In the genomic region with DNA sequence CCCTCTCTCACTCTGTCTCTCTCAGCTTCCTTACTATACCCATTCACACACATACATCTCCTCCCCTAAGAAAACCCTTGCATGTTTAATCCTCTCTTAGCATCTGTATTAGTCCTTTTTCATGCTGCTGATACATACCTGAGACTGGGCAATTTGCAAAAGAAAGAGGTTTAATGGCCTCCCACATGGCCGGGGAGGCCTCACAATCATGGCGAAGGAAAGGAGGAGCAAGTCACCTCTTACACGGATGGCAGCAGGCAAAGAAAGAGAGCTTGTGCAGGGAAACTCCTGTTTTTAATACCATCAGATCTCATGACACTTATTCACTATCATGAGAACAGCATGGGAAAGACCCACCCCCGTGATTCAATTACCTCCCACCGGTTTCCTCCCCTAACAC, we compare ENCODE assay signal across 23 cellular contexts.
DNase-seq lines count a peak whose midpoint lies in the region; ATAC-seq, FAIRE-seq and TF ChIP-seq lines count a peak whose summit lies in the region.
"Had no signal": no experiment of that assay in that cellular context is flagged by ENCODE, and none has a peak within 500 bp of the region (broad histone marks: within the 10 kb centered on the region; RNA-seq: fewer than 3 reads in every experiment).

No MANE protein-coding gene starts in this region.

- H3K9me1 ChIP-seq in K562 (ENCODE audit: control insufficient read depth, insufficient read depth, low read length) = no peaks in the 10 kb centered on the region

- H3K4me2 ChIP-seq in H9 (ENCODE audit: insufficient read depth, insufficient read length, low read length) (no peak overlapping the region), K562 (ENCODE audit: insufficient read depth, low read length) (no peak overlapping the region)
- H3K4me2 ChIP-seq: A549; BLaER1 treated with 17β-estradiol and CSF1 and Interleukin-3, amounts not matched to agents 10 nM and 100 nM had no signal

- H3K4me3 ChIP-seq in K562 = no peak overlapping the region
- H3K4me3 ChIP-seq: A549; BLaER1 treated with 17β-estradiol and CSF1 and Interleukin-3, amounts not matched to agents 10 nM and 100 nM; GM12878 had no signal

- no peaks in the 10 kb centered on the region; the same call in 1 of the 2 replicates for H3K27me3 Mint-ChIP-seq in H9 (ENCODE audit: low read depth)
- H3K27me3 Mint-ChIP-seq in endothelial cell (ENCODE audit: unreplicated experiment) = peaks cover 6% of the 10 kb centered on the region
- peaks cover 13% of the 10 kb centered on the region for H3K27me3 Mint-ChIP-seq in activated T-helper 17 cell treated with anti-CD3 and anti-CD28 coated beads, Interleukin-2, amount 50 U/mL, for 72 hours
- H3K27me3 Mint-ChIP-seq: B cell; CD4-positive, alpha-beta T cell had no signal

- CTCF ChIA-PET in K562 (lab: Yijun Ruan, JAX; ENCODE audit: low intra/inter-chr PET ratio) = no interaction called here

- H4K5ac ChIP-seq in H9 (ENCODE audit: insufficient read length, low read depth, low read length) = no peak overlapping the region

- no peak overlapping the region for H3K23ac ChIP-seq in H9 (ENCODE audit: insufficient read length, low read depth, low read length)

- no peak overlapping the region for H3K9ac ChIP-seq in H9 (ENCODE audit: extremely low read depth, insufficient read length, low read length)
- H3K9ac ChIP-seq in K562 (ENCODE audit: insufficient read depth in 1 of 2, low read depth in 2 of 2, low read length in 2 of 2) = no peak overlapping the region
- H3K9ac ChIP-seq: BLaER1 treated with 17β-estradiol and CSF1 and Interleukin-3, amounts not matched to agents 10 nM and 100 nM had no signal

- no TSS peak for BruUV-seq in K562 (replicated peaks; lab: Mats Ljungman, UMichigan)

- H3K9me3 Mint-ChIP-seq in H9 (peaks cover 32 to 34% of the 10 kb centered on the region in 2 experiments), endothelial cell (ENCODE audit: unreplicated experiment) (peaks cover 9% of the 10 kb centered on the region)
- H3K9me3 Mint-ChIP-seq in activated T-helper 17 cell treated with anti-CD3 and anti-CD28 coated beads, Interleukin-2, amount 50 U/mL, for 72 hours = peaks cover 24% of the 10 kb centered on the region
- H3K9me3 Mint-ChIP-seq: CD4-positive, alpha-beta T cell; CD8-positive, alpha-beta T cell had no signal

- H3K4me1 Mint-ChIP-seq in H9 (peaks cover 3 to 4% of the 10 kb centered on the region in 2 experiments; a peak in 2 of 4 replicates), endothelial cell (ENCODE audit: unreplicated experiment) (no peaks in the 10 kb centered on the region)
- H3K4me1 Mint-ChIP-seq in activated T-helper 17 cell treated with anti-CD3 and anti-CD28 coated beads, Interleukin-2, amount 50 U/mL, for 72 hours = no peaks in the 10 kb centered on the region
- H3K4me1 Mint-ChIP-seq: B cell had no signal

- TF ChIP-seq CTCF in H9 (conservative IDR thresholded peaks at IDR 0.05) (no peak), K562 (IDR thresholded peaks at IDR 0.05 in 2 of 3, conservative IDR thresholded peaks at IDR 0.05 in 1 of 3; ENCODE audit: insufficient read depth in 2 of 3, low read depth in 1 of 3, low read length in 3 of 3) (no peak), endothelial cell (IDR thresholded peaks at IDR 0.05; ENCODE audit: unreplicated experiment) (no peak)

- no peak overlapping the region for H2AK5ac ChIP-seq in H9 (ENCODE audit: insufficient read length, low read length)

- POLR2A ChIA-PET in K562 (lab: Yijun Ruan, JAX) = no interaction called here

- no peak overlapping the region for H2BK5ac ChIP-seq in H9 (ENCODE audit: insufficient read length, low read length)

- no peak for TF ChIP-seq POLR2A in K562 (conservative IDR thresholded peaks at IDR 0.05)

- no peak overlapping the region for H2BK12ac ChIP-seq in H9 (ENCODE audit: insufficient read length, low read depth, low read length)

- H3K79me1 ChIP-seq in H9 (ENCODE audit: insufficient read depth, low read depth, low read length, poor library complexity, severe bottlenecking) = no peaks in the 10 kb centered on the region

- no peak overlapping the region for H2BK15ac ChIP-seq in H9 (ENCODE audit: low read depth, low read length)

- H4K20me1 ChIP-seq in H9 (ENCODE audit: control insufficient read depth, insufficient read depth, insufficient read length) (no peaks in the 10 kb centered on the region), K562 (replicated peaks; ENCODE audit: control insufficient read depth, insufficient read depth, low read length) (no peaks in the 10 kb centered on the region)
- H4K20me1 ChIP-seq: BLaER1 treated with 17β-estradiol and CSF1 and Interleukin-3, amounts not matched to agents 10 nM and 100 nM had no signal

- no peak overlapping the region for H3K18ac ChIP-seq in H9 (ENCODE audit: insufficient read length, low read depth, low read length)

- H3K36me3 ChIP-seq in K562 (ENCODE audit: control insufficient read depth, insufficient read depth, low read length) = no peaks in the 10 kb centered on the region
- H3K36me3 ChIP-seq: BLaER1 treated with 17β-estradiol and CSF1 and Interleukin-3, amounts not matched to agents 10 nM and 100 nM had no signal

- H2BK120ac ChIP-seq in H9 (ENCODE audit: low read depth, low read length, poor library complexity, severe bottlenecking) = no peak overlapping the region

- no peak overlapping the region for H2BK20ac ChIP-seq in H9 (ENCODE audit: low read depth, low read length, poor library complexity, severe bottlenecking)

- H3K4me3 Mint-ChIP-seq in H9 (no peak overlapping the region), endothelial cell (ENCODE audit: unreplicated experiment) (peak overlapping the region; percentile 26)
- no peak overlapping the region for H3K4me3 Mint-ChIP-seq in activated T-helper 17 cell treated with anti-CD3 and anti-CD28 coated beads, Interleukin-2, amount 50 U/mL, for 72 hours
- H3K4me3 Mint-ChIP-seq: B cell; CD4-positive, alpha-beta T cell; CD8-positive, alpha-beta T cell had no signal

- H4K8ac ChIP-seq in H9 (replicated peaks; ENCODE audit: insufficient read length, low read depth, low read length) = no peak overlapping the region

- H3K27ac ChIP-seq in H9 (ENCODE audit: insufficient read length, low read depth, low read length) (no peak overlapping the region), K562 (ENCODE audit: extremely low read depth, low read depth, low read length) (no peak overlapping the region)
- H3K27ac ChIP-seq: 22Rv1; A549; BLaER1 treated with 17β-estradiol and CSF1 and Interleukin-3, amounts not matched to agents 10 nM and 100 nM; C4-2B had no signal

- WGBS in H9 (ENCODE audit: extremely low coverage, insufficient read length, low lambda C conversion rate) = no CpG with 5 or more reads among the region's 5 CpGs
- 22% methylated on average over 5 of the region's 5 CpGs for WGBS in K562 (ENCODE audit: insufficient coverage, low coverage, missing lambda C conversion rate)

- H2AFZ ChIP-seq in H9 (ENCODE audit: low read length) (no peak overlapping the region), K562 (ENCODE audit: low read depth, low read length) (no peak overlapping the region)

- TF ChIP-seq EP300 in K562 (IDR thresholded peaks at IDR 0.05; ENCODE audit: low read length) = no peak

- no peaks in the 10 kb centered on the region for H3K23me2 ChIP-seq in H9 (ENCODE audit: insufficient read length, low read depth, low read length, poor library complexity, severe bottlenecking)

- no peak overlapping the region for H3K56ac ChIP-seq in H9 (ENCODE audit: insufficient read length, low read depth, low read length)

- H3T11ph ChIP-seq in H9 (ENCODE audit: low read length) = no peak overlapping the region

- in situ Hi-C loops in K562 (cut with MboI) = no loop called here

- H3K9me3 ChIP-seq in H9 (ENCODE audit: control insufficient read depth, low read depth, low read length) (peaks cover 12% of the 10 kb centered on the region), K562 (replicated peaks; ENCODE audit: control insufficient read depth, insufficient read depth, low read depth, low read length) (no peaks in the 10 kb centered on the region)
- H3K9me3 ChIP-seq: A549 had no signal

- no peak overlapping the region for H4K91ac ChIP-seq in H9 (ENCODE audit: insufficient read length, low read depth, low read length)

- DNase-seq in ELF-1 (ENCODE audit: low read depth, low spot score) (peak; percentile 5), H9 (peak; percentile 33), K562 (ENCODE audit: extremely low read depth in 1 of 4, low spot score in 3 of 4) (no peak), endothelial cell (ENCODE audit: low spot score) (no peak), HT-29 (ENCODE audit: low spot score) (no peak), NCI-H510A treated with DMSO at 0.1 percent for 48 hours (lab: John Stamatoyannopoulos, UW) (no peak), COLO829 (ENCODE audit: low spot score) (no peak)
- DNase-seq: AML-193; CD4-positive, alpha-beta T cell; CD8-positive, alpha-beta T cell; COR-L47; DMS79 treated with DMSO at 0.1 percent for 48 hours; GDM1 had no signal

- no peak for FAIRE-seq in K562 (lab: Jason Lieb, UNC)
- FAIRE-seq: A549, D721Med, GM12878, GM12892, GM18507 had no signal

- no peak overlapping the region for H3K4ac ChIP-seq in H9 (ENCODE audit: low read depth, low read length)

- no peak overlapping the region for H3K14ac ChIP-seq in H9 (ENCODE audit: insufficient read depth, low read length)

- H3K27me3 ChIP-seq in H9 (ENCODE audit: insufficient read depth, low read length) (no peaks in the 10 kb centered on the region), K562 (ENCODE audit: control insufficient read depth in 2 of 2, insufficient read depth in 2 of 2, low read length in 2 of 2) (no peaks in the 10 kb centered on the region)
- H3K27me3 ChIP-seq: BLaER1 treated with 17β-estradiol and CSF1 and Interleukin-3, amounts not matched to agents 10 nM and 100 nM had no signal

- H3K4me1 ChIP-seq in H9 (ENCODE audit: insufficient read depth, low read length) (no peaks in the 10 kb centered on the region), K562 (replicated peaks in 1 of 2; ENCODE audit: control insufficient read depth in 2 of 2, insufficient read depth in 2 of 2, low read length in 2 of 2) (no peaks in the 10 kb centered on the region)
- H3K4me1 ChIP-seq: A549 had no signal

- TF ChIP-seq RAD21 in K562 (CRISPR knock-in tag; conservative IDR thresholded peaks at IDR 0.05 in 1 of 2, IDR thresholded peaks at IDR 0.05 in 1 of 2) = no peak

- intact Hi-C loops in K562 (cut with micrococcal nuclease) = no loop called here

- H3K36me3 Mint-ChIP-seq in H9 (ENCODE audit: insufficient read depth in 1 of 3, low read depth in 3 of 3) (peaks cover 25 to 34% (median 29%) of the 10 kb centered on the region in 3 experiments), endothelial cell (ENCODE audit: low read depth, unreplicated experiment) (peaks cover 5% of the 10 kb centered on the region)
- no peaks in the 10 kb centered on the region for H3K36me3 Mint-ChIP-seq in activated T-helper 17 cell treated with anti-CD3 and anti-CD28 coated beads, Interleukin-2, amount 50 U/mL, for 72 hours (ENCODE audit: low read depth)
- H3K36me3 Mint-ChIP-seq: CD8-positive, alpha-beta T cell had no signal

- ATAC-seq in K562 = no peak
- no peak for ATAC-seq in activated T-helper 17 cell treated with anti-CD3 and anti-CD28 coated beads, Interleukin-2, amount 50 U/mL, for 72 hours (replicated peaks)
- ATAC-seq: A549; CD8-positive, alpha-beta T cell; GM12878 had no signal

- H3K79me2 ChIP-seq in H9 (ENCODE audit: insufficient read depth, low read length) = no peaks in the 10 kb centered on the region
- no peaks in the 10 kb centered on the region for H3K79me2 ChIP-seq in K562 (ENCODE audit: control insufficient read depth, insufficient read depth, low read length)

- H3K27ac Mint-ChIP-seq in H9 = peak overlapping the region in 1 of 3 experiments; percentile 68; a peak in 3 of 7 replicates
- H3K27ac Mint-ChIP-seq in endothelial cell (ENCODE audit: unreplicated experiment) = no peak overlapping the region
- H3K27ac Mint-ChIP-seq in activated T-helper 17 cell treated with anti-CD3 and anti-CD28 coated beads, Interleukin-2, amount 50 U/mL, for 72 hours = no peak overlapping the region
- H3K27ac Mint-ChIP-seq: B cell; CD4-positive, alpha-beta T cell; CD8-positive, alpha-beta T cell had no signal

Comparison
In these comparisons a context has a peak if more than half of its experiments do, and no peak if none do; other contexts are left out.
1. DNase-seq: peak in ELF-1 (single experiment) and H9 (single experiment); none in K562 (0 of 4), endothelial cell (single experiment), HT-29 (single experiment), NCI-H510A treated with DMSO at 0.1 percent for 48 hours (single experiment) and COLO829 (single experiment).